Comparison of ENCODE assay signal across 4 cellular contexts in genomic region chr7:144223675-144224074, GRCh38. TPM values are rescaled to one million over a fixed set of nuclear protein-coding genes. Genes with fewer than 3 reads are reported as not detected.
"Had no signal": no experiment of that assay in that cellular context is flagged by ENCODE, and none has a peak within 500 bp of the region (broad histone marks: within the 10 kb centered on the region; RNA-seq: fewer than 3 reads in every experiment).

No MANE protein-coding gene starts in this region.

RNA-seq across cellular contexts. Expression of gene OR2A42, which starts 15.7 kb away (rescaled TPM):
- total RNA-seq: LHCN-M2, M059J, MCF 10A, NCI-H460 had no signal

RNA-seq across cellular contexts. Expression of gene ARHGEF35, which starts 28.0 kb away (rescaled TPM):
- total RNA-seq: M059J, MCF 10A had no signal

RNA-seq across cellular contexts. Expression of gene CTAGE4, which starts 40.4 kb away (rescaled TPM):
- total RNA-seq: LHCN-M2 had no signal

RNA-seq across cellular contexts. Expression of gene OR2A7, which starts 40.9 kb away (rescaled TPM):
- total RNA-seq: LHCN-M2, NCI-H460 had no signal
